Comparison of ENCODE assay signal across 1 cellular context in genomic region chr17:50564916-50565315, GRCh38.
TF ChIP-seq lines count a peak whose summit lies in the region.

No MANE protein-coding gene starts in this region.

TF ChIP-seq in GM23338, 12 proteins besides CTCF, POLR2A, EP300 and RAD21 (continued from another document):
- TF ChIP-seq, protein P1, sequence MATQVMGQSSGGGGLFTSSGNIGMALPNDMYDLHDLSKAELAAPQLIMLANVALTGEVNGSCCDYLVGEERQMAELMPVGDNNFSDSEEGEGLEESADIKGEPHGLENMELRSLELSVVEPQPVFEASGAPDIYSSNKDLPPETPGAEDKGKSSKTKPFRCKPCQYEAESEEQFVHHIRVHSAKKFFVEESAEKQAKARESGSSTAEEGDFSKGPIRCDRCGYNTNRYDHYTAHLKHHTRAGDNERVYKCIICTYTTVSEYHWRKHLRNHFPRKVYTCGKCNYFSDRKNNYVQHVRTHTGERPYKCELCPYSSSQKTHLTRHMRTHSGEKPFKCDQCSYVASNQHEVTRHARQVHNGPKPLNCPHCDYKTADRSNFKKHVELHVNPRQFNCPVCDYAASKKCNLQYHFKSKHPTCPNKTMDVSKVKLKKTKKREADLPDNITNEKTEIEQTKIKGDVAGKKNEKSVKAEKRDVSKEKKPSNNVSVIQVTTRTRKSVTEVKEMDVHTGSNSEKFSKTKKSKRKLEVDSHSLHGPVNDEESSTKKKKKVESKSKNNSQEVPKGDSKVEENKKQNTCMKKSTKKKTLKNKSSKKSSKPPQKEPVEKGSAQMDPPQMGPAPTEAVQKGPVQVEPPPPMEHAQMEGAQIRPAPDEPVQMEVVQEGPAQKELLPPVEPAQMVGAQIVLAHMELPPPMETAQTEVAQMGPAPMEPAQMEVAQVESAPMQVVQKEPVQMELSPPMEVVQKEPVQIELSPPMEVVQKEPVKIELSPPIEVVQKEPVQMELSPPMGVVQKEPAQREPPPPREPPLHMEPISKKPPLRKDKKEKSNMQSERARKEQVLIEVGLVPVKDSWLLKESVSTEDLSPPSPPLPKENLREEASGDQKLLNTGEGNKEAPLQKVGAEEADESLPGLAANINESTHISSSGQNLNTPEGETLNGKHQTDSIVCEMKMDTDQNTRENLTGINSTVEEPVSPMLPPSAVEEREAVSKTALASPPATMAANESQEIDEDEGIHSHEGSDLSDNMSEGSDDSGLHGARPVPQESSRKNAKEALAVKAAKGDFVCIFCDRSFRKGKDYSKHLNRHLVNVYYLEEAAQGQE (IDR thresholded peaks at IDR 0.05; ENCODE audit: unreplicated experiment): no peak
- TF ChIP-seq CREB1 (CRISPR knock-in tag; IDR thresholded peaks at IDR 0.05; ENCODE audit: low read depth): no peak
- no peak for TF ChIP-seq ZNF331 (CRISPR knock-in tag; IDR thresholded peaks at IDR 0.05; ENCODE audit: low read depth)
- TF ChIP-seq EZH2phosphoT487 (IDR thresholded peaks at IDR 0.05; ENCODE audit: unreplicated experiment): no peak
- TF ChIP-seq STAT1 (IDR thresholded peaks at IDR 0.05; ENCODE audit: unreplicated experiment): no peak
- TF ChIP-seq POLR2AphosphoS5 (IDR thresholded peaks at IDR 0.05; ENCODE audit: low read depth): no peak
- no peak for TF ChIP-seq ZNF114 (CRISPR knock-in tag; IDR thresholded peaks at IDR 0.05)
- no peak for TF ChIP-seq JUNB (IDR thresholded peaks at IDR 0.05; ENCODE audit: unreplicated experiment)
- no peak for TF ChIP-seq NANOG (IDR thresholded peaks at IDR 0.05; ENCODE audit: borderline replicate concordance)
- TF ChIP-seq ETS1 (IDR thresholded peaks at IDR 0.05): no peak
- TF ChIP-seq, protein P2, sequence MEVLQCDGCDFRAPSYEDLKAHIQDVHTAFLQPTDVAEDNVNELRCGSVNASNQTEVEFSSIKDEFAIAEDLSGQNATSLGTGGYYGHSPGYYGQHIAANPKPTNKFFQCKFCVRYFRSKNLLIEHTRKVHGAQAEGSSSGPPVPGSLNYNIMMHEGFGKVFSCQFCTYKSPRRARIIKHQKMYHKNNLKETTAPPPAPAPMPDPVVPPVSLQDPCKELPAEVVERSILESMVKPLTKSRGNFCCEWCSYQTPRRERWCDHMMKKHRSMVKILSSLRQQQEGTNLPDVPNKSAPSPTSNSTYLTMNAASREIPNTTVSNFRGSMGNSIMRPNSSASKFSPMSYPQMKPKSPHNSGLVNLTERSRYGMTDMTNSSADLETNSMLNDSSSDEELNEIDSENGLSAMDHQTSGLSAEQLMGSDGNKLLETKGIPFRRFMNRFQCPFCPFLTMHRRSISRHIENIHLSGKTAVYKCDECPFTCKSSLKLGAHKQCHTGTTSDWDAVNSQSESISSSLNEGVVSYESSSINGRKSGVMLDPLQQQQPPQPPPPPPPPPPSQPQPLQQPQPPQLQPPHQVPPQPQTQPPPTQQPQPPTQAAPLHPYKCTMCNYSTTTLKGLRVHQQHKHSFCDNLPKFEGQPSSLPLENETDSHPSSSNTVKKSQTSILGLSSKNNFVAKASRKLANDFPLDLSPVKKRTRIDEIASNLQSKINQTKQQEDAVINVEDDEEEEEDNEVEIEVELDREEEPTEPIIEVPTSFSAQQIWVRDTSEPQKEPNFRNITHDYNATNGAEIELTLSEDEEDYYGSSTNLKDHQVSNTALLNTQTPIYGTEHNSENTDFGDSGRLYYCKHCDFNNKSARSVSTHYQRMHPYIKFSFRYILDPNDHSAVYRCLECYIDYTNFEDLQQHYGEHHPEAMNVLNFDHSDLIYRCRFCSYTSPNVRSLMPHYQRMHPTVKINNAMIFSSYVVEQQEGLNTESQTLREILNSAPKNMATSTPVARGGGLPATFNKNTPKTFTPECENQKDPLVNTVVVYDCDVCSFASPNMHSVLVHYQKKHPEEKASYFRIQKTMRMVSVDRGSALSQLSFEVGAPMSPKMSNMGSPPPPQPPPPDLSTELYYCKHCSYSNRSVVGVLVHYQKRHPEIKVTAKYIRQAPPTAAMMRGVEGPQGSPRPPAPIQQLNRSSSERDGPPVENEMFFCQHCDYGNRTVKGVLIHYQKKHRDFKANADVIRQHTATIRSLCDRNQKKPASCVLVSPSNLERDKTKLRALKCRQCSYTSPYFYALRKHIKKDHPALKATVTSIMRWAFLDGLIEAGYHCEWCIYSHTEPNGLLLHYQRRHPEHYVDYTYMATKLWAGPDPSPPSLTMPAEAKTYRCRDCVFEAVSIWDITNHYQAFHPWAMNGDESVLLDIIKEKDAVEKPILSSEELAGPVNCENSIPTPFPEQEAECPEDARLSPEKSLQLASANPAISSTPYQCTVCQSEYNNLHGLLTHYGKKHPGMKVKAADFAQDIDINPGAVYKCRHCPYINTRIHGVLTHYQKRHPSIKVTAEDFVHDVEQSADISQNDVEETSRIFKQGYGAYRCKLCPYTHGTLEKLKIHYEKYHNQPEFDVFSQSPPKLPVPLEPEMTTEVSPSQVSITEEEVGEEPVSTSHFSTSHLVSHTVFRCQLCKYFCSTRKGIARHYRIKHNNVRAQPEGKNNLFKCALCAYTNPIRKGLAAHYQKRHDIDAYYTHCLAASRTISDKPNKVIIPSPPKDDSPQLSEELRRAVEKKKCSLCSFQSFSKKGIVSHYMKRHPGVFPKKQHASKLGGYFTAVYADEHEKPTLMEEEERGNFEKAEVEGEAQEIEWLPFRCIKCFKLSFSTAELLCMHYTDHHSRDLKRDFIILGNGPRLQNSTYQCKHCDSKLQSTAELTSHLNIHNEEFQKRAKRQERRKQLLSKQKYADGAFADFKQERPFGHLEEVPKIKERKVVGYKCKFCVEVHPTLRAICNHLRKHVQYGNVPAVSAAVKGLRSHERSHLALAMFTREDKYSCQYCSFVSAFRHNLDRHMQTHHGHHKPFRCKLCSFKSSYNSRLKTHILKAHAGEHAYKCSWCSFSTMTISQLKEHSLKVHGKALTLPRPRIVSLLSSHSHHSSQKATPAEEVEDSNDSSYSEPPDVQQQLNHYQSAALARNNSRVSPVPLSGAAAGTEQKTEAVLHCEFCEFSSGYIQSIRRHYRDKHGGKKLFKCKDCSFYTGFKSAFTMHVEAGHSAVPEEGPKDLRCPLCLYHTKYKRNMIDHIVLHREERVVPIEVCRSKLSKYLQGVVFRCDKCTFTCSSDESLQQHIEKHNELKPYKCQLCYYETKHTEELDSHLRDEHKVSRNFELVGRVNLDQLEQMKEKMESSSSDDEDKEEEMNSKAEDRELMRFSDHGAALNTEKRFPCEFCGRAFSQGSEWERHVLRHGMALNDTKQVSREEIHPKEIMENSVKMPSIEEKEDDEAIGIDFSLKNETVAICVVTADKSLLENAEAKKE (CRISPR knock-in tag; IDR thresholded peaks at IDR 0.05): no peak
